Comparison of ENCODE assay signal across 19 cellular contexts in the genomic region with DNA sequence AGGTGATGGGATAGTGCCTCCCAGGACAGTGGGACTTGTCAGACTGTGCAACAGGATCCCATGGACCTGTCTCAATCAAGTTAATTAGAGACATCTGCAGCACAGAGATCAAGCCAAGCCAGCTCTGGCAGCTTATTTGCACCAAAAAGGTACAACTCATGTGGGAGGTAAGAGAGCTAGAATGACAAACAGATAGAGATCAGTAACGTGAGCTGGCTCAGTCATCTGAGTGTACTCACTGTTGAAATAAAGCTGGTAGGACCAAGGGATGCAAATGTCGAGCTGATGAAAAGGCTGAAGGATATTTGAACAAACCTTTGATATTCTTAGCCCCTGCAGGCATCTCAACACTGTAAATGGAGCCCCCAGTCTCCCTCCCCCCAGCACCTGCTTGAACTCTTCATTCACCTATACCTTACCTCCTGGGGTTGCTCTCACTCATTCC.
DNase-seq lines count a peak whose midpoint lies in the region; TF ChIP-seq lines count a peak whose summit lies in the region.
"Had no signal": no experiment of that assay in that cellular context is flagged by ENCODE, and none has a peak within 500 bp of the region (broad histone marks: within the 10 kb centered on the region; RNA-seq: fewer than 3 reads in every experiment).

No MANE protein-coding gene starts in this region.

- H3K79me2 ChIP-seq in trophoblast cell (ENCODE audit: control insufficient read depth, insufficient read depth, low read length, poor library complexity): no peaks in the 10 kb centered on the region

- no peak overlapping the region for H2BK5ac ChIP-seq in trophoblast cell (ENCODE audit: low read depth, low read length, poor library complexity)

- H2BK12ac ChIP-seq in trophoblast cell (ENCODE audit: low read length): no peak overlapping the region

- no peaks in the 10 kb centered on the region for H3K36me3 Mint-ChIP-seq in glutamatergic neuron (ENCODE audit: unreplicated experiment)
- H3K36me3 Mint-ChIP-seq: CD8-positive, alpha-beta T cell; stimulated activated memory B cell treated with anti-CD40 and anti-IgM and Interleukin-4, amounts not matched to agents 10 μg/mL and 1 μg/mL and 100 μg/mL, for 72 hours had no signal

- no peaks in the 10 kb centered on the region for H3K9me3 ChIP-seq in trophoblast cell (ENCODE audit: insufficient read depth, low read depth, low read length)
- H3K9me3 ChIP-seq: ascending aorta, left lung, tibial nerve had no signal

- peak overlapping the region; percentile 21 for H3K27ac ChIP-seq in epithelial cell of prostate
- H3K27ac ChIP-seq in trophoblast cell (ENCODE audit: low read depth, low read length): no peak overlapping the region
- H3K27ac ChIP-seq: ascending aorta, coronary artery, left lung, RWPE1, tibial nerve had no signal

- no peak overlapping the region for H2AFZ ChIP-seq in trophoblast cell (ENCODE audit: insufficient read depth, low read length, poor library complexity)

- DNase-seq in NCI-H510A treated with DMSO at 0.1 percent for 48 hours (lab: John Stamatoyannopoulos, UW) (peak; percentile 30), NCI-H510A (lab: John Stamatoyannopoulos, UW) (no peak), NCI-H2171 (lab: John Stamatoyannopoulos, UW) (peak; percentile 34), epithelial cell of prostate (ENCODE audit: low read depth, low spot score) (no peak), trophoblast cell (peak; percentile 76 to 88), ureter (ENCODE audit: low spot score) (no peak), glutamatergic neuron (no peak), T-helper 2 cell (no peak)
- DNase-seq: activated CD4-positive, CD25-positive, alpha-beta regulatory T cell treated with anti-CD3 and anti-CD28 coated beads, Interleukin-2, amount 50 U/mL, for 72 hours; activated naive CD4-positive, alpha-beta T cell; CD8-positive, alpha-beta T cell; left lung; posterior cingulate gyrus had no signal

- no peak overlapping the region for H4K8ac ChIP-seq in trophoblast cell (ENCODE audit: low read depth, low read length)

- H3K36me3 ChIP-seq in trophoblast cell (ENCODE audit: control insufficient read depth in 1 of 2, insufficient read depth in 2 of 2, low read length in 2 of 2): no peaks in the 10 kb centered on the region
- H3K36me3 ChIP-seq: ascending aorta, left lung, tibial nerve had no signal

- peaks cover 3% of the 10 kb centered on the region for H3K9me3 Mint-ChIP-seq in glutamatergic neuron (ENCODE audit: unreplicated experiment)
- H3K9me3 Mint-ChIP-seq: CD8-positive, alpha-beta T cell; stimulated activated memory B cell treated with anti-CD40 and anti-IgM and Interleukin-4, amounts not matched to agents 10 μg/mL and 1 μg/mL and 100 μg/mL, for 72 hours had no signal

- no CpG with 5 or more reads among the region's 2 CpGs for WGBS in trophoblast cell (ENCODE audit: extremely low coverage, insufficient coverage, insufficient read length)

- H3K4me3 ChIP-seq in trophoblast cell (ENCODE audit: low read depth, low read length): no peak overlapping the region
- H3K4me3 ChIP-seq: ascending aorta, coronary artery, left lung, skin epidermis, tibial nerve had no signal

- H3K4ac ChIP-seq in trophoblast cell (ENCODE audit: low read depth, low read length): no peak overlapping the region

- H3K4me1 Mint-ChIP-seq in glutamatergic neuron (ENCODE audit: low read depth, unreplicated experiment): peaks cover 40% of the 10 kb centered on the region

- peak overlapping the region; percentile 34 for H3K14ac ChIP-seq in trophoblast cell (ENCODE audit: low read length)

- H3K27me3 ChIP-seq in trophoblast cell (ENCODE audit: insufficient read depth, low read length): no peaks in the 10 kb centered on the region
- H3K27me3 ChIP-seq: ascending aorta, left lung, tibial nerve had no signal

- H2BK120ac ChIP-seq in trophoblast cell (ENCODE audit: insufficient read depth, low read length, poor library complexity): no peak overlapping the region

- H3K23ac ChIP-seq in trophoblast cell (ENCODE audit: low read length): no peak overlapping the region

- H3K27ac Mint-ChIP-seq in glutamatergic neuron (ENCODE audit: unreplicated experiment): no peak overlapping the region
- H3K27ac Mint-ChIP-seq: CD8-positive, alpha-beta T cell; stimulated activated memory B cell treated with anti-CD40 and anti-IgM and Interleukin-4, amounts not matched to agents 10 μg/mL and 1 μg/mL and 100 μg/mL, for 72 hours had no signal

- H3K27me3 Mint-ChIP-seq in glutamatergic neuron (ENCODE audit: unreplicated experiment): peaks cover 2% of the 10 kb centered on the region
- H3K27me3 Mint-ChIP-seq: stimulated activated memory B cell treated with anti-CD40 and anti-IgM and Interleukin-4, amounts not matched to agents 10 μg/mL and 1 μg/mL and 100 μg/mL, for 72 hours had no signal

- H4K12ac ChIP-seq in trophoblast cell (ENCODE audit: low read depth, low read length): no peak overlapping the region

- peaks cover 7 to 10% of the 10 kb centered on the region in 2 experiments for H3K4me1 ChIP-seq in trophoblast cell (ENCODE audit: control insufficient read depth in 1 of 2, insufficient read depth in 2 of 2, low read length in 2 of 2)

- H3K4me3 Mint-ChIP-seq in glutamatergic neuron (ENCODE audit: unreplicated experiment): no peak overlapping the region
- H3K4me3 Mint-ChIP-seq: CD8-positive, alpha-beta T cell; stimulated activated memory B cell treated with anti-CD40 and anti-IgM and Interleukin-4, amounts not matched to agents 10 μg/mL and 1 μg/mL and 100 μg/mL, for 72 hours had no signal

- H3K18ac ChIP-seq in trophoblast cell (ENCODE audit: low read length): no peak overlapping the region

- H3K9ac ChIP-seq in trophoblast cell (ENCODE audit: low read length): no peak overlapping the region

- no peak overlapping the region for H2AK5ac ChIP-seq in trophoblast cell (ENCODE audit: low read length)

- no peak overlapping the region for H4K91ac ChIP-seq in trophoblast cell (ENCODE audit: low read depth, low read length)

- H3K79me1 ChIP-seq in trophoblast cell (ENCODE audit: low read length): peaks cover under 1% of the 10 kb centered on the region

- TF ChIP-seq CTCF in glutamatergic neuron (IDR thresholded peaks at IDR 0.05; ENCODE audit: partially characterized antibody, unreplicated experiment): no peak

- no peak overlapping the region for H3K4me2 ChIP-seq in trophoblast cell (ENCODE audit: low read length)

Comparison
In these comparisons a context has a peak if more than half of its experiments do, and no peak if none do; other contexts are left out.
1. DNase-seq: peak in NCI-H510A treated with DMSO at 0.1 percent for 48 hours (single experiment), NCI-H2171 (single experiment) and trophoblast cell (2 of 2); none in NCI-H510A (single experiment), epithelial cell of prostate (single experiment), ureter (single experiment), glutamatergic neuron (single experiment) and T-helper 2 cell (0 of 5).